ENCODE assay signal across 1 cellular context in the genomic region with DNA sequence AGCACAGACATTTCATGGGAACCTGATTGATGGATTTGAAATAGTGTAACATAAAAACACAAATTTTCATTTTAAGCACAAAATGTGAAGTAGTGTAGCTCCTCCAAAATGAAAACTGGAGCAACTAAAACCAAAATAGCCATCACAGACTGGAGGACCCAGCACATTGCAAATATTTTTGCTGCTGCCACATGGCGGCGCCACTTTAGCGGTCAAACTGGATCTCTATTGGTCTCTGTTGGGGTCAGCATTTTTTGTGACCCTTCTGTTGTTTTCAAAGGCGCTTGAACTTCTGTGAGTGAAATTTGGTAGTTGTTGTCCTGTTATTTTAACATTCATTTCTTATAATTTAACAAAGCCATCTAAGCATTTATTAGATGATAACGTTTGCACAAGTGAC.
TF ChIP-seq lines count a peak whose summit lies in the region.

No MANE protein-coding gene starts in this region.

TF ChIP-seq in GM12878, 131 proteins besides CTCF, POLR2A, EP300 and RAD21 (continued from another document):
- TF ChIP-seq, protein P1, sequence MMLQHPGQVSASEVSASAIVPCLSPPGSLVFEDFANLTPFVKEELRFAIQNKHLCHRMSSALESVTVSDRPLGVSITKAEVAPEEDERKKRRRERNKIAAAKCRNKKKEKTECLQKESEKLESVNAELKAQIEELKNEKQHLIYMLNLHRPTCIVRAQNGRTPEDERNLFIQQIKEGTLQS (IDR thresholded peaks at IDR 0.05; ENCODE audit: borderline replicate concordance, extremely low read depth, low read depth, low read length): no peak
- TF ChIP-seq, protein P2, sequence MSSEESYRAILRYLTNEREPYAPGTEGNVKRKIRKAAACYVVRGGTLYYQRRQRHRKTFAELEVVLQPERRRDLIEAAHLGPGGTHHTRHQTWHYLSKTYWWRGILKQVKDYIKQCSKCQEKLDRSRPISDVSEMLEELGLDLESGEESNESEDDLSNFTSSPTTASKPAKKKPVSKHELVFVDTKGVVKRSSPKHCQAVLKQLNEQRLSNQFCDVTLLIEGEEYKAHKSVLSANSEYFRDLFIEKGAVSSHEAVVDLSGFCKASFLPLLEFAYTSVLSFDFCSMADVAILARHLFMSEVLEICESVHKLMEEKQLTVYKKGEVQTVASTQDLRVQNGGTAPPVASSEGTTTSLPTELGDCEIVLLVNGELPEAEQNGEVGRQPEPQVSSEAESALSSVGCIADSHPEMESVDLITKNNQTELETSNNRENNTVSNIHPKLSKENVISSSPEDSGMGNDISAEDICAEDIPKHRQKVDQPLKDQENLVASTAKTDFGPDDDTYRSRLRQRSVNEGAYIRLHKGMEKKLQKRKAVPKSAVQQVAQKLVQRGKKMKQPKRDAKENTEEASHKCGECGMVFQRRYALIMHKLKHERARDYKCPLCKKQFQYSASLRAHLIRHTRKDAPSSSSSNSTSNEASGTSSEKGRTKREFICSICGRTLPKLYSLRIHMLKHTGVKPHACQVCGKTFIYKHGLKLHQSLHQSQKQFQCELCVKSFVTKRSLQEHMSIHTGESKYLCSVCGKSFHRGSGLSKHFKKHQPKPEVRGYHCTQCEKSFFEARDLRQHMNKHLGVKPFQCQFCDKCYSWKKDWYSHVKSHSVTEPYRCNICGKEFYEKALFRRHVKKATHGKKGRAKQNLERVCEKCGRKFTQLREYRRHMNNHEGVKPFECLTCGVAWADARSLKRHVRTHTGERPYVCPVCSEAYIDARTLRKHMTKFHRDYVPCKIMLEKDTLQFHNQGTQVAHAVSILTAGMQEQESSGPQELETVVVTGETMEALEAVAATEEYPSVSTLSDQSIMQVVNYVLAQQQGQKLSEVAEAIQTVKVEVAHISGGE (CRISPR knock-in tag; IDR thresholded peaks at IDR 0.05): no peak
- TF ChIP-seq ZSCAN29 (IDR thresholded peaks at IDR 0.05) (no peak), NFYA (IDR thresholded peaks at IDR 0.05; ENCODE audit: borderline replicate concordance, low read depth, low read length) (no peak), RUNX3 (IDR thresholded peaks at IDR 0.05; ENCODE audit: low read length) (peak; percentile 57), SREBF2 (IDR thresholded peaks at IDR 0.05; ENCODE audit: low read length) (no peak), SMC3 (IDR thresholded peaks at IDR 0.05; ENCODE audit: borderline replicate concordance, low read length) (peak; percentile 53; the same call in 1 of the 2 replicates)
- TF ChIP-seq, protein P3, sequence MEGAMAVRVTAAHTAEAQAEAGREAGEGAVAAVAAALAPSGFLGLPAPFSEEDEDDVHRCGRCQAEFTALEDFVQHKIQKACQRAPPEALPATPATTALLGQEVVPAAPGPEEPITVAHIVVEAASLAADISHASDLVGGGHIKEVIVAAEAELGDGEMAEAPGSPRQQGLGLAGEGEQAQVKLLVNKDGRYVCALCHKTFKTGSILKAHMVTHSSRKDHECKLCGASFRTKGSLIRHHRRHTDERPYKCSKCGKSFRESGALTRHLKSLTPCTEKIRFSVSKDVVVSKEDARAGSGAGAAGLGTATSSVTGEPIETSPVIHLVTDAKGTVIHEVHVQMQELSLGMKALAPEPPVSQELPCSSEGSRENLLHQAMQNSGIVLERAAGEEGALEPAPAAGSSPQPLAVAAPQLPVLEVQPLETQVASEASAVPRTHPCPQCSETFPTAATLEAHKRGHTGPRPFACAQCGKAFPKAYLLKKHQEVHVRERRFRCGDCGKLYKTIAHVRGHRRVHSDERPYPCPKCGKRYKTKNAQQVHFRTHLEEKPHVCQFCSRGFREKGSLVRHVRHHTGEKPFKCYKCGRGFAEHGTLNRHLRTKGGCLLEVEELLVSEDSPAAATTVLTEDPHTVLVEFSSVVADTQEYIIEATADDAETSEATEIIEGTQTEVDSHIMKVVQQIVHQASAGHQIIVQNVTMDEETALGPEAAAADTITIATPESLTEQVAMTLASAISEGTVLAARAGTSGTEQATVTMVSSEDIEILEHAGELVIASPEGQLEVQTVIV (IDR thresholded peaks at IDR 0.05; ENCODE audit: borderline replicate concordance, partially characterized antibody): no peak
- TF ChIP-seq, protein P4, sequence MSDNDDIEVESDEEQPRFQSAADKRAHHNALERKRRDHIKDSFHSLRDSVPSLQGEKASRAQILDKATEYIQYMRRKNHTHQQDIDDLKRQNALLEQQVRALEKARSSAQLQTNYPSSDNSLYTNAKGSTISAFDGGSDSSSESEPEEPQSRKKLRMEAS (IDR thresholded peaks at IDR 0.05; ENCODE audit: low read depth, low read length): no peak
TF ChIP-seq in GM12878: peak in this region for 2.
